8 cellular contexts compared by ENCODE assay signal in the genomic region with DNA sequence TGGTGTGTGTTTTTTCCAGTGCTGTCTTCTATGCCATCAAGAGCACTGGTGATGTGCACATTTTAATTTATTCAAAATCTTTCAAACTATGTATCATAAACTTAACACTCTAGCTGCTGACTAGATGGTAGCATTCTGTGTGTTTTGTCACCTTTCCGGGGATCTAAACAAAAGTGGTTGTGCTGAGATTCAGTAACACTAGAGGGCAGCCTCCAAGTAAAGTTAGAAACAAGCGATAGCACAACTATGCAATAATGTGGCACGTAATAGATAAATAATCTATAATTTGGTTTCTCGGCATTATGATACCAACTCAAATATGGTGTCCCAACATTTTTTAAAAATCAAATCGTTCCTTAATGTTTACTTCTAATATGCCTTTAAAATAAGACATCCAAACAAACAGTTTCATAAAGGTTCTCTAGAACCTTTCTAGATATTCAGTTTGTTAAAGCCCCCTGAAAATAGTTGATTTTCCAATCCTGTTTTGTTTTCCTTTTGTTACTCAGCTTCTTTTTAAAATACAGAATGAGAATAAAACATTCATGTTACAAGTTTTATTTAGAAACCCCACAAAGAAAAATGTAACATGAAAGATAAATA. TPM values are rescaled to one million over a fixed set of nuclear protein-coding genes. Genes with fewer than 3 reads are reported as not detected.
DNase-seq lines count a peak whose midpoint lies in the region; ATAC-seq and TF ChIP-seq lines count a peak whose summit lies in the region.

No MANE protein-coding gene starts in this region.

- no peaks in the 10 kb centered on the region for H3K27me3 Mint-ChIP-seq in Caco-2 (ENCODE audit: insufficient read depth, unreplicated experiment)
- H3K27me3 Mint-ChIP-seq in activated CD4-positive, alpha-beta T cell treated with anti-CD3 and anti-CD28 coated beads, Interleukin-2, amount 10 ng/mL, durations not matched to agents 7 days and 5 days, result no peaks in the 10 kb centered on the region

- DNase-seq in Caco-2, result peak in 1 of 2 experiments; percentile 43
- DNase-seq in H4 (ENCODE audit: low spot score), result peak; percentile 44
- DNase-seq in islet precursor cell, result peak; percentile 47
- DNase-seq in spleen, result no peak
- DNase-seq in activated CD4-positive, alpha-beta T cell treated with anti-CD3 and anti-CD28 coated beads for 4 hours, result no peak
- no peak for DNase-seq in NCI-H2171 treated with DMSO at 0.1 percent for 48 hours (lab: John Stamatoyannopoulos, UW)
- DNase-seq in activated CD4-positive, alpha-beta T cell treated with anti-CD3 and anti-CD28 coated beads, Interleukin-2, amount 10 ng/mL, durations not matched to agents 7 days and 5 days, result no peak

- intact Hi-C loops in Caco-2 (cut with micrococcal nuclease; ENCODE audit: unreplicated experiment) (loop anchor here (1.0 to 5.0 kb wide), 3 partner anchors 60 to 420 kb away; no protein-coding TSS in a partner anchor), spleen (cut with DNase I; ENCODE audit: low total_unique reads) (no loop called here)

- no peak overlapping the region for H3K4me3 Mint-ChIP-seq in Caco-2 (ENCODE audit: unreplicated experiment)
- H3K4me3 Mint-ChIP-seq in activated CD4-positive, alpha-beta T cell treated with anti-CD3 and anti-CD28 coated beads, Interleukin-2, amount 10 ng/mL, durations not matched to agents 7 days and 5 days, result no peak overlapping the region

- H3K36me3 Mint-ChIP-seq in Caco-2 (ENCODE audit: insufficient read depth, unreplicated experiment), result no peaks in the 10 kb centered on the region
- H3K36me3 Mint-ChIP-seq in activated CD4-positive, alpha-beta T cell treated with anti-CD3 and anti-CD28 coated beads, Interleukin-2, amount 10 ng/mL, durations not matched to agents 7 days and 5 days (ENCODE audit: low read depth), result no peaks in the 10 kb centered on the region

- H3K4me3 ChIP-seq in Caco-2 (ENCODE audit: low read depth, low read length) (no peak overlapping the region), spleen (no peak overlapping the region)

- no peaks in the 10 kb centered on the region for H3K36me3 ChIP-seq in Caco-2 (ENCODE audit: control insufficient read depth, insufficient read depth, low read length)
- no peaks in the 10 kb centered on the region for H3K36me3 ChIP-seq in spleen

- H3K27me3 ChIP-seq in Caco-2 (replicated peaks; ENCODE audit: control insufficient read depth, insufficient read depth, low read length) (no peaks in the 10 kb centered on the region), spleen (replicated peaks in 1 of 7) (no peaks in the 10 kb centered on the region)

- H3K4me1 ChIP-seq in Caco-2 (no peaks in the 10 kb centered on the region; the same call in 1 of the 2 replicates), spleen (peaks cover 0 to 16% (median 7%) of the 10 kb centered on the region in 6 donors)

- no peak overlapping the region for H3K27ac Mint-ChIP-seq in Caco-2 (ENCODE audit: unreplicated experiment)
- no peak overlapping the region for H3K27ac Mint-ChIP-seq in activated CD4-positive, alpha-beta T cell treated with anti-CD3 and anti-CD28 coated beads, Interleukin-2, amount 10 ng/mL, durations not matched to agents 7 days and 5 days

- WGBS in spleen, 5 donors, result 48 to 64% (median 55%) methylated on average over 5 of the region's 5 CpGs

- H3K4me1 Mint-ChIP-seq in Caco-2 (ENCODE audit: low read depth, unreplicated experiment), result no peaks in the 10 kb centered on the region
- no peaks in the 10 kb centered on the region for H3K4me1 Mint-ChIP-seq in activated CD4-positive, alpha-beta T cell treated with anti-CD3 and anti-CD28 coated beads, Interleukin-2, amount 10 ng/mL, durations not matched to agents 7 days and 5 days

- no TSS peak for BruUV-seq in Caco-2 (replicated peaks; lab: Mats Ljungman, UMichigan)

- no peaks in the 10 kb centered on the region for H3K9me3 ChIP-seq in Caco-2
- H3K9me3 ChIP-seq in spleen, result no peaks in the 10 kb centered on the region

- no peaks in the 10 kb centered on the region for H3K9me3 Mint-ChIP-seq in Caco-2 (ENCODE audit: unreplicated experiment)
- no peaks in the 10 kb centered on the region for H3K9me3 Mint-ChIP-seq in activated CD4-positive, alpha-beta T cell treated with anti-CD3 and anti-CD28 coated beads, Interleukin-2, amount 10 ng/mL, durations not matched to agents 7 days and 5 days

- peak; percentile 55 to 69 for TF ChIP-seq CTCF in Caco-2 (IDR thresholded peaks at IDR 0.05; ENCODE audit: insufficient read depth in 1 of 2, low read depth in 1 of 2, low read length in 1 of 2, severe bottlenecking in 1 of 2, unreplicated experiment in 1 of 2)
- peak in 5 of 11 experiments; percentile 24 to 39 (median 34) for TF ChIP-seq CTCF in spleen (IDR thresholded peaks at IDR 0.05 in 8 of 11, conservative IDR thresholded peaks at IDR 0.05 in 3 of 11)

- H3K27ac ChIP-seq in spleen, result no peak overlapping the region

- ATAC-seq in SK-N-SH treated with all-trans-retinoic acid at 6 μM for 48 hours, result peak; percentile 58; the same call in 1 of the 3 replicates

- POLR2A ChIA-PET in Caco-2 (lab: Charles Lee), result no interaction called here
- POLR2A ChIA-PET in activated CD4-positive, alpha-beta T cell treated with anti-CD3 and anti-CD28 coated beads, Interleukin-2, amount 10 ng/mL, durations not matched to agents 7 days and 5 days (lab: Charles Lee), result no interaction called here

- no peak for TF ChIP-seq POLR2A in spleen (IDR thresholded peaks at IDR 0.05)

- CTCF ChIA-PET in Caco-2 (lab: Charles Lee), result no interaction called here
- CTCF ChIA-PET in activated CD4-positive, alpha-beta T cell treated with anti-CD3 and anti-CD28 coated beads, Interleukin-2, amount 10 ng/mL, durations not matched to agents 7 days and 5 days (lab: Charles Lee), result no interaction called here

TF ChIP-seq in SK-N-SH treated with all-trans-retinoic acid at 6 μM for 48 hours, 23 proteins besides CTCF, POLR2A, EP300 and RAD21:
- TF ChIP-seq BACH2 (CRISPR knock-in tag; IDR thresholded peaks at IDR 0.05; ENCODE audit: borderline replicate concordance) (no peak), OSR1 (CRISPR knock-in tag; IDR thresholded peaks at IDR 0.05) (no peak), TOX (CRISPR knock-in tag; IDR thresholded peaks at IDR 0.05; ENCODE audit: borderline replicate concordance) (no peak), CSDC2 (CRISPR knock-in tag; IDR thresholded peaks at IDR 0.05) (no peak), ESRRG (CRISPR knock-in tag; IDR thresholded peaks at IDR 0.05) (no peak), SNAI2 (CRISPR knock-in tag; IDR thresholded peaks at IDR 0.05) (no peak), ARNTL (CRISPR knock-in tag; IDR thresholded peaks at IDR 0.05; ENCODE audit: borderline replicate concordance, low read depth) (no peak), POU6F1 (CRISPR knock-in tag; IDR thresholded peaks at IDR 0.05; ENCODE audit: borderline replicate concordance, low read depth) (no peak), RARB (CRISPR knock-in tag; IDR thresholded peaks at IDR 0.05) (no peak)

RNA-seq across cellular contexts. Expression of gene SEMA6A, which starts 16.9 kb away (rescaled TPM):
- total RNA-seq in Caco-2 (2022) (18.3 and 26.3 TPM in 2 replicates), spleen (10 to 100 TPM; 26.5 to 78.6 (median 42.4) TPM)
- 1.5 and 5.0 TPM in 2 replicates for total RNA-seq in H4 (2014; rRNA removed; shearing (Covaris generic))
- polyA plus RNA-seq in spleen, result 1 to 10 TPM in 2 of 3 donors, under 1 TPM in 1; 0.88 to 2.0 (median 1.5) TPM
- total RNA-seq in activated CD4-positive, alpha-beta T cell treated with anti-CD3 and anti-CD28 coated beads, Interleukin-2, amount 10 ng/mL, durations not matched to agents 7 days and 5 days, result not detected

Comparison
In these comparisons a context has a peak if more than half of its experiments do, and no peak if none do; other contexts are left out.
1. DNase-seq: peak in H4 (single experiment) and islet precursor cell (single experiment); none in spleen (single experiment), activated CD4-positive, alpha-beta T cell treated with anti-CD3 and anti-CD28 coated beads for 4 hours (0 of 2), NCI-H2171 treated with DMSO at 0.1 percent for 48 hours (single experiment) and activated CD4-positive, alpha-beta T cell treated with anti-CD3 and anti-CD28 coated beads, Interleukin-2, amount 10 ng/mL, durations not matched to agents 7 days and 5 days (single experiment).